Comparison of ENCODE assay signal across 17 cellular contexts in the genomic region with DNA sequence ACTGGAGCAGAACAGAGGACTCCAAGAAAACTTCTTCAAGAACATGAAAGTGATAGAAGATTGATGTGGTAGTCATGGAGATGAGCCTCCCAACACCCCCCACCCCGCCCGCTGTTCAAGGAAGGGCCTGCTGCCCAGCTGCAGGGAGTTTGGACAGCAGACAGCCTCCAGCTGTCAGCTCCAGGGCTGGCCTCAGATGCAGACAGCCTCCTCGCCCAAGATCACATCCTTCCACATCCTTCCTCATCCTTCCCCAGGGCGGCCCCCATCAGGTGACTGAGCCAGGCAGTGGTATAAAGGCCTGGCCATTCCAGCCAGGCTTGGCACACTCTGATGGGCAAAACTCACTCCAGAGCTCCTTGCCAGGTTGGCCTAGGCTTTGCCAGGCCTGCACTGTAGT. TPM values are rescaled to one million over a fixed set of nuclear protein-coding genes. Genes with fewer than 3 reads are reported as not detected.
DNase-seq lines count a peak whose midpoint lies in the region; ATAC-seq and TF ChIP-seq lines count a peak whose summit lies in the region.
"Had no signal": no experiment of that assay in that cellular context is flagged by ENCODE, and none has a peak within 500 bp of the region (broad histone marks: within the 10 kb centered on the region; RNA-seq: fewer than 3 reads in every experiment).

No MANE protein-coding gene starts in this region.

- H3K9me1 ChIP-seq in IMR-90 (ENCODE audit: insufficient read depth, low read length) = no peaks in the 10 kb centered on the region

- H3K79me1 ChIP-seq in IMR-90 (ENCODE audit: low read depth in 1 of 2, low read length in 2 of 2) = peaks cover 5 to 12% of the 10 kb centered on the region in 2 experiments; a peak in 3 of 4 replicates

- H3K36me3 ChIP-seq in IMR-90 (ENCODE audit: control insufficient read depth, insufficient read depth, low read length) (no peaks in the 10 kb centered on the region), sigmoid colon (no peaks in the 10 kb centered on the region)

- intact Hi-C loops in IMR-90 (cut with micrococcal nuclease) (no loop called here), sigmoid colon (cut with DNase I) (no loop called here)

- H3K27ac Mint-ChIP-seq in activated naive CD8-positive, alpha-beta T cell = peak overlapping the region; percentile 34
- H3K27ac Mint-ChIP-seq in activated naive CD8-positive, alpha-beta T cell treated with anti-CD3 and anti-CD28 coated beads, Interleukin-2, amount 50 U/mL, for 24 hours = no peak overlapping the region
- H3K27ac Mint-ChIP-seq in glutamatergic neuron (ENCODE audit: unreplicated experiment) = peak overlapping the region; percentile 48

- H3K23ac ChIP-seq in IMR-90 (ENCODE audit: low read depth, low read length) = no peak overlapping the region

- no peak overlapping the region for H4K8ac ChIP-seq in IMR-90 (ENCODE audit: low read depth in 2 of 2, low read length in 2 of 2)

- ATAC-seq in activated naive CD8-positive, alpha-beta T cell treated with anti-CD3 and anti-CD28 coated beads, Interleukin-2, amount 50 U/mL, for 24 hours = no peak
- ATAC-seq in IMR-90 (ENCODE audit: low read depth) (no peak), omental fat pad (ENCODE audit: low FRiP score) (no peak)
- ATAC-seq: A549 had no signal

- H3K9me3 Mint-ChIP-seq in activated naive CD8-positive, alpha-beta T cell (ENCODE audit: low read depth) = no peaks in the 10 kb centered on the region
- H3K9me3 Mint-ChIP-seq in activated naive CD8-positive, alpha-beta T cell treated with anti-CD3 and anti-CD28 coated beads, Interleukin-2, amount 50 U/mL, for 24 hours = no peaks in the 10 kb centered on the region
- no peaks in the 10 kb centered on the region for H3K9me3 Mint-ChIP-seq in glutamatergic neuron (ENCODE audit: unreplicated experiment)

- no peak overlapping the region for H3K4me2 ChIP-seq in IMR-90 (ENCODE audit: low read depth, low read length)
- H3K4me2 ChIP-seq: A549 had no signal

- no peak overlapping the region for H2BK15ac ChIP-seq in IMR-90 (ENCODE audit: low read depth, low read length)

- no peaks in the 10 kb centered on the region for H3K9me3 ChIP-seq in IMR-90 (ENCODE audit: control insufficient read depth, insufficient read depth, low read length)
- no peaks in the 10 kb centered on the region for H3K9me3 ChIP-seq in sigmoid colon
- H3K9me3 ChIP-seq: A549 had no signal

- peak overlapping the region; percentile 39 for H2AFZ ChIP-seq in IMR-90 (replicated peaks; ENCODE audit: low read length, poor library complexity)
- H2AFZ ChIP-seq: GM23248 had no signal

- CTCF ChIA-PET in IMR-90 (lab: Yijun Ruan, JAX) = interaction anchor here (1.1 kb wide), 1 partner anchor 41 kb away, joined by 3 read pairs; no protein-coding TSS in a partner anchor

- TF ChIP-seq EP300 in sigmoid colon (IDR thresholded peaks at IDR 0.05) = no peak

- in situ Hi-C loops in IMR-90 (cut with MboI; ENCODE audit: low sequenced_read_pairs) = no loop called here

- no CpG with 5 or more reads among the region's 4 CpGs for WGBS in IMR-90 (ENCODE audit: extremely low coverage in 2 of 2, insufficient read length in 1 of 2), 2 experiments
- 51 to 78% methylated on average over 4 of the region's 4 CpGs for WGBS in sigmoid colon, 2 donors

- peaks cover 10% of the 10 kb centered on the region for H3K4me1 Mint-ChIP-seq in activated naive CD8-positive, alpha-beta T cell (ENCODE audit: low read depth)
- peaks cover 11% of the 10 kb centered on the region for H3K4me1 Mint-ChIP-seq in activated naive CD8-positive, alpha-beta T cell treated with anti-CD3 and anti-CD28 coated beads, Interleukin-2, amount 50 U/mL, for 24 hours
- H3K4me1 Mint-ChIP-seq in glutamatergic neuron (ENCODE audit: low read depth, unreplicated experiment) = peaks cover 4% of the 10 kb centered on the region

- no peak overlapping the region for H2BK20ac ChIP-seq in IMR-90 (ENCODE audit: low read depth, low read length)

- no peak overlapping the region for H4K91ac ChIP-seq in IMR-90 (ENCODE audit: insufficient read depth, low read depth, low read length)

- H3K56ac ChIP-seq in IMR-90 (ENCODE audit: extremely low read depth, insufficient read depth, low read length) = no peak overlapping the region

- no peak for TF ChIP-seq RAD21 in IMR-90 (IDR thresholded peaks at IDR 0.05; ENCODE audit: low read length)

- H3K4me1 ChIP-seq in IMR-90 (ENCODE audit: control insufficient read depth, insufficient read depth, low read length) (peaks cover 5% of the 10 kb centered on the region), sigmoid colon (peaks cover 3 to 17% (median 9%) of the 10 kb centered on the region in 4 donors)

- H3K4me3 Mint-ChIP-seq in activated naive CD8-positive, alpha-beta T cell = no peak overlapping the region
- no peak overlapping the region for H3K4me3 Mint-ChIP-seq in activated naive CD8-positive, alpha-beta T cell treated with anti-CD3 and anti-CD28 coated beads, Interleukin-2, amount 50 U/mL, for 24 hours
- peak overlapping the region; percentile 25 for H3K4me3 Mint-ChIP-seq in glutamatergic neuron (ENCODE audit: unreplicated experiment)

- BruUV-seq in IMR-90 (replicated peaks; lab: Mats Ljungman, UMichigan) = no TSS peak

- H2BK5ac ChIP-seq in IMR-90 (ENCODE audit: low read depth, low read length, poor library complexity, severe bottlenecking) = no peak overlapping the region

- no peak for DNase-seq in activated naive CD8-positive, alpha-beta T cell treated with anti-CD3 and anti-CD28 coated beads, Interleukin-2, amount 50 U/mL, for 24 hours
- peak; percentile 33 for DNase-seq in IMR-90
- no peak for DNase-seq in glutamatergic neuron
- DNase-seq in sigmoid colon = peak; percentile 65
- no peak for DNase-seq in omental fat pad (ENCODE audit: low spot score)
- no peak for DNase-seq in NCI-H2029 treated with DMSO at 0.1 percent for 48 hours (lab: John Stamatoyannopoulos, UW)
- DNase-seq in NK-92 (lab: John Stamatoyannopoulos, UW; ENCODE audit: unreplicated experiment) = no peak
- DNase-seq: AML-193, COR-L47, GF-D8, GM23248, KBM-7, NCI-H1436 treated with DMSO at 0.1 percent for 48 hours, NCI-H2081, NCI-H774 had no signal

- H3K14ac ChIP-seq in IMR-90 (replicated peaks; ENCODE audit: low read depth, low read length) = no peak overlapping the region

- H3K27me3 Mint-ChIP-seq in activated naive CD8-positive, alpha-beta T cell = no peaks in the 10 kb centered on the region
- H3K27me3 Mint-ChIP-seq in activated naive CD8-positive, alpha-beta T cell treated with anti-CD3 and anti-CD28 coated beads, Interleukin-2, amount 50 U/mL, for 24 hours = no peaks in the 10 kb centered on the region
- H3K27me3 Mint-ChIP-seq in glutamatergic neuron (ENCODE audit: unreplicated experiment) = peaks cover 5% of the 10 kb centered on the region

- no peak overlapping the region for H2BK120ac ChIP-seq in IMR-90 (ENCODE audit: low read depth, low read length)

- H2AK5ac ChIP-seq in IMR-90 (ENCODE audit: low read depth, low read length) = no peak overlapping the region

- H2AK9ac ChIP-seq in IMR-90 (replicated peaks; ENCODE audit: low read depth, low read length, poor library complexity) = no peak overlapping the region

- H3K18ac ChIP-seq in IMR-90 (ENCODE audit: low read depth, low read length) = no peak overlapping the region

- H4K5ac ChIP-seq in IMR-90 (ENCODE audit: low read depth, low read length) = no peak overlapping the region

- no peak overlapping the region for H3K4ac ChIP-seq in IMR-90 (ENCODE audit: low read depth, low read length)

- dilution Hi-C loops in IMR-90 (cut with HindIII; ENCODE audit: low sequenced_read_pairs, unreplicated experiment) = no loop called here

- no peaks in the 10 kb centered on the region for H3K36me3 Mint-ChIP-seq in activated naive CD8-positive, alpha-beta T cell
- H3K36me3 Mint-ChIP-seq in activated naive CD8-positive, alpha-beta T cell treated with anti-CD3 and anti-CD28 coated beads, Interleukin-2, amount 50 U/mL, for 24 hours (ENCODE audit: low read depth) = peaks cover 5% of the 10 kb centered on the region
- no peaks in the 10 kb centered on the region for H3K36me3 Mint-ChIP-seq in glutamatergic neuron (ENCODE audit: unreplicated experiment)

- peaks cover 4% of the 10 kb centered on the region; the same call in 1 of the 2 replicates for H4K20me1 ChIP-seq in IMR-90 (ENCODE audit: insufficient read depth, low read length)

- H3K27me3 ChIP-seq in IMR-90 (ENCODE audit: control insufficient read depth, insufficient read depth, low read length) = peaks cover 5% of the 10 kb centered on the region; the same call in 1 of the 2 replicates
- no peaks in the 10 kb centered on the region for H3K27me3 ChIP-seq in sigmoid colon

- TF ChIP-seq CTCF in IMR-90 (conservative IDR thresholded peaks at IDR 0.05; ENCODE audit: low read depth, low read length) (no peak), glutamatergic neuron (IDR thresholded peaks at IDR 0.05; ENCODE audit: partially characterized antibody, unreplicated experiment) (no peak), sigmoid colon (IDR thresholded peaks at IDR 0.05) (no peak), omental fat pad (IDR thresholded peaks at IDR 0.05) (no peak)

- H3K9ac ChIP-seq in IMR-90 (ENCODE audit: low read depth, low read length) = no peak overlapping the region
- H3K9ac ChIP-seq: GM23248 had no signal

- H3K27ac ChIP-seq in IMR-90 (ENCODE audit: insufficient read depth, low read length) = no peak overlapping the region
- H3K27ac ChIP-seq in sigmoid colon = no peak overlapping the region
- H3K27ac ChIP-seq: A549, GM23248 had no signal

- H3K4me3 ChIP-seq in IMR-90 (ENCODE audit: insufficient read depth, low read depth, low read length) = no peak overlapping the region
- H3K4me3 ChIP-seq in sigmoid colon = no peak overlapping the region
- H3K4me3 ChIP-seq: A549, GM23248 had no signal

- TF ChIP-seq POLR2A in IMR-90 (IDR thresholded peaks at IDR 0.05; ENCODE audit: low read depth, low read length) (no peak), sigmoid colon (IDR thresholded peaks at IDR 0.05) (no peak)

- POLR2A ChIA-PET in IMR-90 (lab: Charles Lee; ENCODE audit: unreplicated experiment) = no interaction called here

TF ChIP-seq in IMR-90, 13 proteins besides CTCF, POLR2A, EP300 and RAD21 (continues in another document):
- no peak for TF ChIP-seq CHD1 (IDR thresholded peaks at IDR 0.05; ENCODE audit: low read depth, low read length)

RNA-seq across cellular contexts. Expression of gene HMGN2, which starts 24.6 kb away (rescaled TPM):
- total RNA-seq in IMR-90 (2012; rRNA removed) (367 and 481 TPM in 2 replicates), glutamatergic neuron (ENCODE audit: unreplicated experiment) (187 TPM), sigmoid colon (100 to 1,000 TPM; 150 to 403 (median 234) TPM), omental fat pad (100 to 1,000 TPM; 108 to 161 (median 121) TPM)
- polyA plus RNA-seq in IMR-90 (2012; rRNA removed) (460 and 505 TPM in 2 replicates), sigmoid colon (100 to 1,000 TPM; 474 to 749 (median 570) TPM)
- polyA plus RNA-seq in IMR-90 (2012; cell fraction: cytosol; rRNA removed) = 228 and 231 TPM in 2 replicates
- 76.8 and 308 TPM in 2 replicates for polyA plus RNA-seq in IMR-90 (2012; cell fraction: nucleus; rRNA removed; ENCODE audit: low replicate concordance)

RNA-seq across cellular contexts. Expression of gene RPS6KA1, which starts 32.7 kb away (rescaled TPM):
- 4.2 and 6.3 TPM in 2 replicates for total RNA-seq in IMR-90 (2012; rRNA removed)
- 3.6 and 3.8 TPM in 2 replicates for polyA plus RNA-seq in IMR-90 (2012; rRNA removed)
- polyA plus RNA-seq in IMR-90 (2012; cell fraction: cytosol; rRNA removed) = 2.7 and 3.6 TPM in 2 replicates
- polyA plus RNA-seq in IMR-90 (2012; cell fraction: nucleus; rRNA removed; ENCODE audit: low replicate concordance) = 3.0 and 4.7 TPM in 2 replicates
- total RNA-seq in glutamatergic neuron (ENCODE audit: unreplicated experiment) = 10.8 TPM
- 10 to 100 TPM in 1 of 4 donors, 1 to 10 TPM in 3; 2.5 to 11.5 (median 6.8) TPM for total RNA-seq in sigmoid colon
- polyA plus RNA-seq in sigmoid colon = 100 to 1,000 TPM in 1 of 3 donors, 10 to 100 TPM in 2; 91.3 to 116 (median 91.5) TPM
- total RNA-seq in omental fat pad = 10 to 100 TPM; 11.4 to 46.1 (median 28.1) TPM

Comparison
In these comparisons a context has a peak if more than half of its experiments do, and no peak if none do; other contexts are left out.
1. DNase-seq: peak in IMR-90 (single experiment) and sigmoid colon (single experiment); none in activated naive CD8-positive, alpha-beta T cell treated with anti-CD3 and anti-CD28 coated beads, Interleukin-2, amount 50 U/mL, for 24 hours (single experiment), glutamatergic neuron (single experiment), omental fat pad (single experiment), NCI-H2029 treated with DMSO at 0.1 percent for 48 hours (single experiment) and NK-92 (single experiment).